1 cellular context compared by ENCODE assay signal in genomic region chr9:115016369-115016768, GRCh38.
TF ChIP-seq lines count a peak whose summit lies in the region.

No MANE protein-coding gene starts in this region.

TF ChIP-seq in SK-N-SH treated with all-trans-retinoic acid at 6 μM for 48 hours, 23 proteins besides CTCF, POLR2A, EP300 and RAD21 (continued from another document):
- TF ChIP-seq, protein P1, sequence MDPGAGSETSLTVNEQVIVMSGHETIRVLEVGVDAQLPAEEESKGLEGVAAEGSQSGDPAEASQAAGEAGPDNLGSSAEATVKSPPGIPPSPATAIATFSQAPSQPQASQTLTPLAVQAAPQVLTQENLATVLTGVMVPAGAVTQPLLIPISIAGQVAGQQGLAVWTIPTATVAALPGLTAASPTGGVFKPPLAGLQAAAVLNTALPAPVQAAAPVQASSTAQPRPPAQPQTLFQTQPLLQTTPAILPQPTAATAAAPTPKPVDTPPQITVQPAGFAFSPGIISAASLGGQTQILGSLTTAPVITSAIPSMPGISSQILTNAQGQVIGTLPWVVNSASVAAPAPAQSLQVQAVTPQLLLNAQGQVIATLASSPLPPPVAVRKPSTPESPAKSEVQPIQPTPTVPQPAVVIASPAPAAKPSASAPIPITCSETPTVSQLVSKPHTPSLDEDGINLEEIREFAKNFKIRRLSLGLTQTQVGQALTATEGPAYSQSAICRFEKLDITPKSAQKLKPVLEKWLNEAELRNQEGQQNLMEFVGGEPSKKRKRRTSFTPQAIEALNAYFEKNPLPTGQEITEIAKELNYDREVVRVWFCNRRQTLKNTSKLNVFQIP (CRISPR knock-in tag; IDR thresholded peaks at IDR 0.05; ENCODE audit: borderline replicate concordance, low read depth): no peak
- TF ChIP-seq ZNF70 (CRISPR knock-in tag; IDR thresholded peaks at IDR 0.05) (no peak), CSRNP3 (CRISPR knock-in tag; IDR thresholded peaks at IDR 0.05) (no peak), TOX (CRISPR knock-in tag; IDR thresholded peaks at IDR 0.05; ENCODE audit: borderline replicate concordance) (no peak), GLIS3 (CRISPR knock-in tag; IDR thresholded peaks at IDR 0.05) (no peak), TCF4 (CRISPR knock-in tag; IDR thresholded peaks at IDR 0.05; ENCODE audit: borderline replicate concordance) (no peak), ZFP3 (CRISPR knock-in tag; IDR thresholded peaks at IDR 0.05) (no peak), ZC3H10 (CRISPR knock-in tag; IDR thresholded peaks at IDR 0.05) (no peak), PPARA (CRISPR knock-in tag; IDR thresholded peaks at IDR 0.05; ENCODE audit: borderline replicate concordance) (no peak)
